ENCODE assay signal across 11 cellular contexts in genomic region chr11:74417860-74418508, GRCh38. TPM values are rescaled to one million over a fixed set of nuclear protein-coding genes. Genes with fewer than 3 reads are reported as not detected.
A peak's percentile ranks its signal among the peaks of the same experiment; 100 is the strongest.
DNase-seq lines count a peak whose midpoint lies in the region; ATAC-seq and TF ChIP-seq lines count a peak whose summit lies in the region.
"Had no signal": no experiment of that assay in that cellular context is flagged by ENCODE, and none has a peak within 500 bp of the region (broad histone marks: within the 10 kb centered on the region; RNA-seq: fewer than 3 reads in every experiment).

No MANE protein-coding gene starts in this region.

- H2AFZ ChIP-seq in DND-41 (ENCODE audit: low read depth, low read length) (no peak overlapping the region), PC-3 (ENCODE audit: low read length) (no peak overlapping the region)

- H3K4me1 ChIP-seq in DND-41 (ENCODE audit: insufficient read depth, low read length), result peaks cover 7% of the 10 kb centered on the region; the same call in 1 of the 2 replicates
- peaks cover 37% of the 10 kb centered on the region for H3K4me1 ChIP-seq in PC-3 (ENCODE audit: insufficient read depth, low read length)
- peaks cover 22 to 42% (median 24%) of the 10 kb centered on the region in 3 donors for H3K4me1 ChIP-seq in esophagus squamous epithelium

- POLR2A ChIA-PET in PC-3 (lab: Charles Lee; ENCODE audit: unreplicated experiment), result interaction anchor here (0.7 kb wide), 1 partner anchor 20 kb away, joined by 3 read pairs; no protein-coding TSS in a partner anchor

- H3K9me3 ChIP-seq in DND-41 (ENCODE audit: insufficient read depth, low read length, severe bottlenecking) (no peaks in the 10 kb centered on the region), PC-3 (ENCODE audit: low read length) (no peaks in the 10 kb centered on the region), esophagus squamous epithelium (no peaks in the 10 kb centered on the region)

- intact Hi-C loops in PC-3 (cut with micrococcal nuclease) (loop anchor here (1.0 to 2.0 kb wide), 2 partner anchors 20 to 25 kb away; partner anchors contain the start of gene PGM2L1), esophagus squamous epithelium (cut with DNase I) (no loop called here)

- BruUV-seq in PC-3 (replicated peaks; lab: Mats Ljungman, UMichigan), result no TSS peak

- 67 to 69% methylated on average over 4 of the region's 4 CpGs for WGBS in esophagus squamous epithelium, 2 donors

- no peak; the same call in 1 of the 3 replicates for ATAC-seq in DND-41 (ENCODE audit: insufficient read depth, low read depth)
- peak; percentile 28 for ATAC-seq in PC-3
- ATAC-seq in GM19452 (IDR thresholded peaks at IDR 0.05; ENCODE audit: unreplicated experiment), result no peak
- no peak for ATAC-seq in GM18502 (IDR thresholded peaks at IDR 0.05; ENCODE audit: poor library complexity, unreplicated experiment)
- no peak for ATAC-seq in HG02852 (IDR thresholded peaks at IDR 0.05; ENCODE audit: unreplicated experiment)

- no peak overlapping the region for H3K27ac ChIP-seq in DND-41 (ENCODE audit: low read length)
- peak overlapping the region; percentile 90 for H3K27ac ChIP-seq in PC-3 (ENCODE audit: low read length)
- peak overlapping the region; percentile 61 to 71 (median 69) for H3K27ac ChIP-seq in esophagus squamous epithelium

- TF ChIP-seq CTCF in DND-41 (IDR thresholded peaks at IDR 0.05; ENCODE audit: borderline replicate concordance, extremely low read depth, low read length, poor library complexity, severe bottlenecking) (no peak), PC-3 (conservative IDR thresholded peaks at IDR 0.05; ENCODE audit: low read depth, low read length) (no peak), esophagus squamous epithelium (IDR thresholded peaks at IDR 0.05) (no peak)

- H3F3A ChIP-seq in PC-3 (ENCODE audit: low read length, unreplicated experiment), result peaks cover 11% of the 10 kb centered on the region

- H3K4me2 ChIP-seq in DND-41 (ENCODE audit: insufficient read depth, low read length) (no peak overlapping the region), PC-3 (ENCODE audit: low read length) (peak overlapping the region; percentile 63)

- H3K4me3 ChIP-seq in DND-41 (ENCODE audit: low read depth in 1 of 2, low read length in 2 of 2), result no peak overlapping the region
- H3K4me3 ChIP-seq in PC-3 (ENCODE audit: low read length), result no peak overlapping the region
- no peak overlapping the region for H3K4me3 ChIP-seq in esophagus squamous epithelium

- H3K9me2 ChIP-seq in PC-3 (replicated peaks; ENCODE audit: low read length), result no peaks in the 10 kb centered on the region

- no peaks in the 10 kb centered on the region for H3K79me2 ChIP-seq in DND-41 (ENCODE audit: insufficient read depth, low read length)
- no peaks in the 10 kb centered on the region for H3K79me2 ChIP-seq in PC-3 (ENCODE audit: low read length)

- H3K36me3 ChIP-seq in DND-41 (ENCODE audit: insufficient read depth, low read length), result no peaks in the 10 kb centered on the region
- H3K36me3 ChIP-seq in PC-3 (ENCODE audit: low read depth, low read length), result no peaks in the 10 kb centered on the region
- no peaks in the 10 kb centered on the region for H3K36me3 ChIP-seq in esophagus squamous epithelium

- no peak overlapping the region for H3K9ac ChIP-seq in DND-41 (ENCODE audit: low read depth, low read length)
- peak overlapping the region; percentile 59 for H3K9ac ChIP-seq in PC-3 (ENCODE audit: low read length)

- H3K27me3 ChIP-seq in DND-41 (ENCODE audit: insufficient read depth, low read length, poor library complexity), result peaks cover 10% of the 10 kb centered on the region
- no peaks in the 10 kb centered on the region for H3K27me3 ChIP-seq in PC-3 (ENCODE audit: low read length)
- peaks cover 0 to 4% (median 0%) of the 10 kb centered on the region in 4 donors for H3K27me3 ChIP-seq in esophagus squamous epithelium

- CTCF ChIA-PET in PC-3 (lab: Charles Lee), result interaction anchor here (0.6 kb wide), 1 partner anchor 27 kb away, joined by 3 read pairs; no protein-coding TSS in a partner anchor

- no peak for TF ChIP-seq POLR2A in esophagus squamous epithelium (IDR thresholded peaks at IDR 0.05)

- DNase-seq in DND-41 (peak; percentile 11), PC-3 (no peak), esophagus squamous epithelium (lab: John Stamatoyannopoulos, UW) (no peak), renal cortical epithelial cell (ENCODE audit: low read depth) (peak; percentile 21), NCI-H524 treated with DMSO at 0.1 percent for 48 hours (lab: John Stamatoyannopoulos, UW) (no peak)
- DNase-seq: activated B cell treated with CpG ODN at 0.5 μM for 24 hours; effector CD4-positive, alpha-beta T cell; NCI-H1436 treated with DMSO at 0.1 percent for 48 hours had no signal

- H4K20me1 ChIP-seq in DND-41 (ENCODE audit: insufficient read depth, low read length) (no peaks in the 10 kb centered on the region), PC-3 (ENCODE audit: low read length) (no peaks in the 10 kb centered on the region)

RNA-seq across cellular contexts. Expression of gene PGM2L1, which starts 19.8 kb away (rescaled TPM):
- total RNA-seq in PC-3 (2014; rRNA removed) (1.9 and 2.0 TPM in 2 replicates), esophagus squamous epithelium (1 to 10 TPM in 2 of 4 donors, under 1 TPM in 2; 0.42 to 2.0 (median 0.89) TPM), renal cortical epithelial cell (29.2 and 32.6 TPM in 2 replicates)

RNA-seq across cellular contexts. Expression of gene KCNE3, which starts 49.4 kb away (rescaled TPM):
- 0.58 and 0.73 TPM in 2 replicates for total RNA-seq in PC-3 (2014; rRNA removed)
- 1 to 10 TPM in 3 of 4 donors, under 1 TPM in 1; 0.72 to 8.4 (median 3.5) TPM for total RNA-seq in esophagus squamous epithelium
- 0.52 and 11.8 TPM in 2 replicates for total RNA-seq in renal cortical epithelial cell
- total RNA-seq: activated B cell treated with CpG ODN at 0.5 μM for 24 hours had no signal

Comparison
In these comparisons a context has a peak if more than half of its experiments do, and no peak if none do; other contexts are left out.
1. DNase-seq: peak in DND-41 (single experiment) and renal cortical epithelial cell (single experiment); none in PC-3 (single experiment), esophagus squamous epithelium (single experiment) and NCI-H524 treated with DMSO at 0.1 percent for 48 hours (single experiment).